22 cellular contexts compared by ENCODE assay signal in the genomic region with DNA sequence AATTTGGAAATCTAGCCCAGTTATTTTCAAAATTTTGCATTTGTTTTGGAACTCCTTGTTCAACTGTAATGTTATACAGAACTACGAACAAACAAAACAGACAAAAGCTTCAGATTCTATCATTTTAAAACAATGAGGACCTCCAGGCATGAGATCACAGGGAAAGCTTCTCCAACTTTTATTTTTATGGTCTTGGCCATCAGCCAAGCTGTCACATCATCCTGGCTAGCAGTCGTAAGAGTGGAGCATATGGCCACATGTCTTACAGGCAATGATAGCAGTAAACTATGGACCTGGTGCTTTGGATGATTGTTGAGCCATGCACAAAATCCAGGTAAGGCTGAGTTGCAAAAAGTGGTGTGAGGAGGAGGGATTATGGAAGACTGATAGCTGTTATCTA.
DNase-seq lines count a peak whose midpoint lies in the region; ATAC-seq and TF ChIP-seq lines count a peak whose summit lies in the region.
"Had no signal": no experiment of that assay in that cellular context is flagged by ENCODE, and none has a peak within 500 bp of the region (broad histone marks: within the 10 kb centered on the region; RNA-seq: fewer than 3 reads in every experiment).

No MANE protein-coding gene starts in this region.

- ATAC-seq in HG03139 (IDR thresholded peaks at IDR 0.05; ENCODE audit: unreplicated experiment) = no peak
- no peak for ATAC-seq in GM21526 (IDR thresholded peaks at IDR 0.05; ENCODE audit: low FRiP score, unreplicated experiment)
- ATAC-seq: left colon; natural killer cell treated with Interleukin-12 subunit alpha and Interleukin-12 subunit beta and Interleukin-15 and Interleukin-18, amount 100 ng/mL, for 72 hours; PC-3; SK-N-SH treated with all-trans-retinoic acid at 6 μM for 48 hours; stimulated activated naive B cell treated with anti-CD40 and anti-IgM and Interleukin-4, amounts not matched to agents 10 μg/mL and 1 μg/mL and 100 μg/mL, for 72 hours had no signal

- TF ChIP-seq CTCF in fibroblast of villous mesenchyme (IDR thresholded peaks at IDR 0.05; ENCODE audit: insufficient read depth, low read depth, low read length) (no peak), GM20000 (IDR thresholded peaks at IDR 0.05; ENCODE audit: extremely low read depth, missing control alignments) (no peak)

- peak; percentile 24 for DNase-seq in DMS53 (lab: John Stamatoyannopoulos, UW)
- DNase-seq in DMS53 treated with DMSO at 0.1 percent for 48 hours (lab: John Stamatoyannopoulos, UW; ENCODE audit: unreplicated experiment) = no peak
- DNase-seq in COR-L47 (lab: John Stamatoyannopoulos, UW) = peak; percentile 50
- DNase-seq in NCI-H446 (lab: John Stamatoyannopoulos, UW) = peak; percentile 75 to 82
- peak; percentile 19 for DNase-seq in fibroblast of villous mesenchyme (ENCODE audit: low read depth)
- DNase-seq in GM20000 (ENCODE audit: low spot score) = no peak
- DNase-seq: activated B cell treated with CpG ODN at 0.5 μM for 24 hours; activated CD4-positive, alpha-beta T cell treated with anti-CD3 and anti-CD28 coated beads, Interleukin-2, amount 10 ng/mL, durations not matched to agents 7 days and 5 days; aorta; H7; immature natural killer cell; KG1; left colon; NCI-H1417 treated with DMSO at 0.1 percent for 48 hours; occipital lobe; PC-3; stimulated activated CD4-positive, alpha-beta T cell treated with anti-CD3 and anti-CD28 coated beads, Interleukin-15, amount 100 ng/mL, for 24 hours; stimulated activated naive B cell treated with anti-CD40 and anti-IgM and Interleukin-4, amounts not matched to agents 10 μg/mL and 1 μg/mL and 100 μg/mL, for 72 hours had no signal

- no peak overlapping the region for H3K4me3 ChIP-seq in fibroblast of villous mesenchyme (ENCODE audit: low read depth, low read length)

Comparison
In these comparisons a context has a peak if more than half of its experiments do, and no peak if none do; other contexts are left out.
1. DNase-seq: peak in DMS53 (single experiment), COR-L47 (single experiment), NCI-H446 (2 of 2) and fibroblast of villous mesenchyme (single experiment); none in DMS53 treated with DMSO at 0.1 percent for 48 hours (single experiment) and GM20000 (single experiment).